ENCODE assay signal across 16 cellular contexts in genomic region chr1:195218428-195219212, GRCh38.
DNase-seq lines count a peak whose midpoint lies in the region; ATAC-seq, FAIRE-seq and TF ChIP-seq lines count a peak whose summit lies in the region.
"Had no signal": no experiment of that assay in that cellular context is flagged by ENCODE, and none has a peak within 500 bp of the region (broad histone marks: within the 10 kb centered on the region; RNA-seq: fewer than 3 reads in every experiment).

No MANE protein-coding gene starts in this region.

- H2BK5ac ChIP-seq in H1 (ENCODE audit: low read depth, low read length): no peak overlapping the region
- H2BK5ac ChIP-seq in neuronal stem cell (ENCODE audit: low read length): no peak overlapping the region

- WGBS in H1 (ENCODE audit: extremely low coverage in 1 of 2, insufficient coverage in 1 of 2, insufficient read length in 1 of 2, insufficient replicate concordance in 2 of 2, low coverage in 1 of 2, low lambda C conversion rate in 2 of 2, missing lambda C conversion rate in 1 of 2), 2 experiments: 94% methylated on average over 22 of the region's 22 CpGs; no CpG with 5 or more reads in 1 of the 2 experiments
- WGBS in neuronal stem cell (ENCODE audit: extremely low coverage in 2 of 2, insufficient read length in 2 of 2, insufficient replicate concordance in 1 of 2), 2 donors: no CpG with 5 or more reads among the region's 22 CpGs

- no peak overlapping the region for H4K91ac ChIP-seq in H1 (replicated peaks; ENCODE audit: insufficient read length, low read length)
- no peak overlapping the region for H4K91ac ChIP-seq in neuronal stem cell (ENCODE audit: low read depth, low read length, poor library complexity)

- H3K4me1 ChIP-seq in H1 (replicated peaks in 1 of 4; ENCODE audit: control insufficient read depth in 3 of 4, insufficient read depth in 4 of 4, low read length in 3 of 4): no peaks in the 10 kb centered on the region
- no peaks in the 10 kb centered on the region for H3K4me1 ChIP-seq in neuronal stem cell (ENCODE audit: control insufficient read depth in 2 of 2, insufficient read depth in 1 of 2, low read depth in 1 of 2, low read length in 2 of 2)
- H3K4me1 ChIP-seq in upper lobe of right lung: no peaks in the 10 kb centered on the region
- H3K4me1 ChIP-seq: BLaER1, Caco-2 had no signal

- intact Hi-C loops in Right ventricle myocardium superior (cut with DNase I) (no loop called here), cardiac septum (cut with DNase I) (no loop called here), upper lobe of right lung (cut with DNase I) (no loop called here)

- H3K9me3 ChIP-seq in H1 (ENCODE audit: insufficient read depth in 2 of 2, low read depth in 1 of 2, low read length in 1 of 2) (no peaks in the 10 kb centered on the region), neuronal stem cell (replicated peaks in 1 of 2; ENCODE audit: control insufficient read depth in 2 of 2, insufficient read depth in 1 of 2, low read depth in 1 of 2, low read length in 2 of 2) (peaks cover 4 to 6% of the 10 kb centered on the region in 2 donors), upper lobe of right lung (no peaks in the 10 kb centered on the region)
- H3K9me3 ChIP-seq: Caco-2 had no signal

- peak; percentile 31 for DNase-seq in Right ventricle myocardium superior
- DNase-seq in cardiac septum (ENCODE audit: low spot score): no peak
- no peak for DNase-seq in H1 (ENCODE audit: low read depth in 1 of 2, low spot score in 2 of 2)
- no peak for DNase-seq in neuronal stem cell (ENCODE audit: low spot score)
- no peak for DNase-seq in upper lobe of right lung
- DNase-seq in activated naive CD8-positive, alpha-beta T cell treated with anti-CD3 and anti-CD28 coated beads, Interleukin-2, amount 50 U/mL, for 24 hours: no peak
- DNase-seq in ecto neural progenitor cell (ENCODE audit: low spot score): no peak
- DNase-seq: 8988T; AML-193; Caco-2; CD8-positive, alpha-beta memory T cell; GF-D8; GM23248; H7 had no signal

- no peak overlapping the region for H2BK120ac ChIP-seq in H1 (replicated peaks; ENCODE audit: low read depth, low read length)
- no peak overlapping the region for H2BK120ac ChIP-seq in neuronal stem cell (ENCODE audit: low read depth, low read length)

- H3K4me2 ChIP-seq in H1 (ENCODE audit: insufficient read depth in 1 of 2, low read depth in 2 of 2, low read length in 2 of 2) (no peak overlapping the region), neuronal stem cell (ENCODE audit: insufficient read depth, low read length, poor library complexity, severe bottlenecking) (no peak overlapping the region)
- H3K4me2 ChIP-seq: BLaER1 had no signal

- no peaks in the 10 kb centered on the region for H4K20me1 ChIP-seq in H1 (replicated peaks in 1 of 2; ENCODE audit: control insufficient read depth in 1 of 2, insufficient read depth in 2 of 2, low read length in 2 of 2)
- H4K20me1 ChIP-seq: BLaER1 had no signal

- H3K79me1 ChIP-seq in H1 (ENCODE audit: low read depth, low read length) (no peaks in the 10 kb centered on the region), neuronal stem cell (ENCODE audit: low read depth, low read length) (no peaks in the 10 kb centered on the region)

- H2BK20ac ChIP-seq in H1 (ENCODE audit: low read length): no peak overlapping the region

- POLR2A ChIA-PET in H1 (lab: Charles Lee; ENCODE audit: partially characterized antibody): no interaction called here

- H3K27ac ChIP-seq in H1 (ENCODE audit: low read depth, low read length) (no peak overlapping the region), neuronal stem cell (replicated peaks; ENCODE audit: low read length) (no peak overlapping the region), upper lobe of right lung (no peak overlapping the region)
- H3K27ac ChIP-seq: BLaER1, GM23248 had no signal

- TF ChIP-seq EP300 in H1 (IDR thresholded peaks at IDR 0.05; ENCODE audit: borderline replicate concordance in 1 of 2, low read depth in 2 of 2, low read length in 2 of 2): no peak

- H4K5ac ChIP-seq in H1 (ENCODE audit: insufficient read length, low read depth, low read length): no peak overlapping the region

- H3K4me3 ChIP-seq in H1 (ENCODE audit: extremely low read depth in 1 of 4, insufficient read depth in 2 of 4, low read depth in 3 of 4, low read length in 4 of 4): no peak overlapping the region
- no peak overlapping the region for H3K4me3 ChIP-seq in neuronal stem cell (ENCODE audit: low read length in 2 of 2)
- H3K4me3 ChIP-seq in upper lobe of right lung: no peak overlapping the region
- H3K4me3 ChIP-seq: BLaER1, GM23248 had no signal

- no peak for TF ChIP-seq POLR2A in H1 (IDR thresholded peaks at IDR 0.05; ENCODE audit: control extremely low read depth in 1 of 2, low read depth in 2 of 2, low read length in 2 of 2)

- H3K79me2 ChIP-seq in H1 (ENCODE audit: control insufficient read depth in 1 of 2, insufficient read depth in 2 of 2, low read length in 2 of 2): no peaks in the 10 kb centered on the region

- H3K27me3 Mint-ChIP-seq in activated naive CD8-positive, alpha-beta T cell treated with anti-CD3 and anti-CD28 coated beads, Interleukin-2, amount 50 U/mL, for 24 hours: no peaks in the 10 kb centered on the region
- H3K27me3 Mint-ChIP-seq: CD8-positive, alpha-beta memory T cell had no signal

- TF ChIP-seq CTCF in H1 (IDR thresholded peaks at IDR 0.05; ENCODE audit: control extremely low read depth in 1 of 3, insufficient read depth in 1 of 3, low read depth in 1 of 3, low read length in 3 of 3): no peak
- no peak for TF ChIP-seq CTCF in upper lobe of right lung (IDR thresholded peaks at IDR 0.05)

- no peak for TF ChIP-seq RAD21 in H1 (IDR thresholded peaks at IDR 0.05 in 1 of 2, conservative IDR thresholded peaks at IDR 0.05 in 1 of 2; ENCODE audit: low read depth in 2 of 2, low read length in 2 of 2)

- H2AK5ac ChIP-seq in H1 (ENCODE audit: low read depth, low read length) (no peak overlapping the region), neuronal stem cell (ENCODE audit: low read depth, low read length) (no peak overlapping the region)

- H3K9me3 Mint-ChIP-seq in activated naive CD8-positive, alpha-beta T cell treated with anti-CD3 and anti-CD28 coated beads, Interleukin-2, amount 50 U/mL, for 24 hours: no peaks in the 10 kb centered on the region

- H2BK12ac ChIP-seq in H1 (ENCODE audit: low read depth, low read length): no peak overlapping the region
- no peak overlapping the region for H2BK12ac ChIP-seq in neuronal stem cell (ENCODE audit: low read length)

- ATAC-seq in Right ventricle myocardium superior (ENCODE audit: poor library complexity) (no peak), upper lobe of right lung (peak; percentile 32), GM18868 (IDR thresholded peaks at IDR 0.05; ENCODE audit: unreplicated experiment) (no peak)
- no peak for ATAC-seq in activated naive CD8-positive, alpha-beta T cell treated with anti-CD3 and anti-CD28 coated beads, Interleukin-2, amount 50 U/mL, for 24 hours

- H3K18ac ChIP-seq in H1 (ENCODE audit: extremely low read depth, low read length): no peak overlapping the region
- peak overlapping the region; percentile 8 for H3K18ac ChIP-seq in neuronal stem cell (ENCODE audit: low read length)

- no peaks in the 10 kb centered on the region for H3K36me3 ChIP-seq in H1 (ENCODE audit: control insufficient read depth in 2 of 4, insufficient read depth in 4 of 4, low read length in 3 of 4)
- no peaks in the 10 kb centered on the region for H3K36me3 ChIP-seq in neuronal stem cell (replicated peaks in 1 of 2; ENCODE audit: control insufficient read depth in 2 of 2, insufficient read depth in 2 of 2, low read length in 2 of 2)
- no peaks in the 10 kb centered on the region for H3K36me3 ChIP-seq in upper lobe of right lung
- H3K36me3 ChIP-seq: BLaER1 had no signal

- H2BK15ac ChIP-seq in H1 (ENCODE audit: low read length) (no peak overlapping the region), neuronal stem cell (ENCODE audit: low read length) (no peak overlapping the region)

- no peak for FAIRE-seq in H1 (lab: Jason Lieb, UNC)

- H4K8ac ChIP-seq in H1 (ENCODE audit: extremely low read depth, insufficient read depth, low read length): no peak overlapping the region
- H4K8ac ChIP-seq in neuronal stem cell (ENCODE audit: low read depth, low read length): no peak overlapping the region

- peak overlapping the region; percentile 82 for H2AFZ ChIP-seq in H1 (ENCODE audit: low read length)
- no peak overlapping the region for H2AFZ ChIP-seq in neuronal stem cell (ENCODE audit: low read length)
- H2AFZ ChIP-seq: GM23248 had no signal

- no peak overlapping the region for H3K23ac ChIP-seq in H1 (ENCODE audit: insufficient read length)
- H3K23ac ChIP-seq in neuronal stem cell (ENCODE audit: low read depth, low read length, poor library complexity): no peak overlapping the region

- H3K4me3 Mint-ChIP-seq in activated naive CD8-positive, alpha-beta T cell treated with anti-CD3 and anti-CD28 coated beads, Interleukin-2, amount 50 U/mL, for 24 hours: no peak overlapping the region
- H3K4me3 Mint-ChIP-seq: CD8-positive, alpha-beta memory T cell had no signal

- CTCF ChIA-PET in H1 (lab: Charles Lee; ENCODE audit: partially characterized antibody): no interaction called here

- no peaks in the 10 kb centered on the region for H3K23me2 ChIP-seq in H1 (ENCODE audit: low read depth, low read length)

- H3K27me3 ChIP-seq in H1 (replicated peaks in 1 of 4; ENCODE audit: control insufficient read depth in 3 of 4, extremely low read depth in 1 of 4, insufficient read depth in 3 of 4, low read length in 3 of 4) (no peaks in the 10 kb centered on the region), neuronal stem cell (ENCODE audit: control insufficient read depth in 3 of 3, insufficient read depth in 3 of 3, low read depth in 1 of 3, low read length in 3 of 3) (no peaks in the 10 kb centered on the region), upper lobe of right lung (no peaks in the 10 kb centered on the region)
- H3K27me3 ChIP-seq: BLaER1 had no signal

- H3K27ac Mint-ChIP-seq in activated naive CD8-positive, alpha-beta T cell treated with anti-CD3 and anti-CD28 coated beads, Interleukin-2, amount 50 U/mL, for 24 hours: no peak overlapping the region
- H3K27ac Mint-ChIP-seq: CD8-positive, alpha-beta memory T cell had no signal

- H3K36me3 Mint-ChIP-seq in activated naive CD8-positive, alpha-beta T cell treated with anti-CD3 and anti-CD28 coated beads, Interleukin-2, amount 50 U/mL, for 24 hours (ENCODE audit: low read depth): no peaks in the 10 kb centered on the region
- H3K36me3 Mint-ChIP-seq: CD8-positive, alpha-beta memory T cell had no signal

- no peak overlapping the region for H3K4ac ChIP-seq in H1 (replicated peaks; ENCODE audit: insufficient read length, low read depth, low read length)
- H3K4ac ChIP-seq in neuronal stem cell (ENCODE audit: low read length): peak overlapping the region; percentile 66

- no peak overlapping the region for H3K14ac ChIP-seq in H1 (ENCODE audit: insufficient read length)
- H3K14ac ChIP-seq in neuronal stem cell (ENCODE audit: low read length): no peak overlapping the region

- no peak overlapping the region for H3K56ac ChIP-seq in H1 (replicated peaks; ENCODE audit: insufficient read length, low read depth, low read length)

- no peaks in the 10 kb centered on the region for H3K4me1 Mint-ChIP-seq in activated naive CD8-positive, alpha-beta T cell treated with anti-CD3 and anti-CD28 coated beads, Interleukin-2, amount 50 U/mL, for 24 hours
- H3K4me1 Mint-ChIP-seq: CD8-positive, alpha-beta memory T cell had no signal

- no peak overlapping the region for H3K9ac ChIP-seq in H1 (replicated peaks in 1 of 4; ENCODE audit: extremely low read depth in 1 of 4, low read depth in 3 of 4, low read length in 3 of 4)
- H3K9ac ChIP-seq in neuronal stem cell (ENCODE audit: low read depth, low read length, poor library complexity): peak overlapping the region; percentile 30
- H3K9ac ChIP-seq: BLaER1, GM23248 had no signal
